ENCODE assay signal across 18 cellular contexts in the genomic region with DNA sequence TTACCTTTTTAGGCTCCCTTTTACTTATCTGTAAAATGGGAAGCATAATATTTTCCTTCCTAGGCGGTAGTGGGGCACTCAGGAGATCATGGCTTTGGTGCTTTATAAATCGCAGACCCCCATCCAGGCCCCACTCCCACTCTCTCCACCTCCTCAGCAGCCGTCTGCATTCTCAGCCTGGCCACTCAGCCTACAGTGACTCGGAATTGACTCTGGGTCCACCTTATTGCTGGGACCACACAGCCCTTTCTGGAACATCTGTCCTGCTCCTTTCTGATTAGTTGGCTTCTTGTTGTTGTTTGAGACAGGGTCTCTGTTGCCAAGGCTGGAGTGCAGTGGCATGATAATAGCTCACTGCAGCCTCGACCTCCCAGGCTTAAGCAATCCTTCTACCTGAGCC.
DNase-seq lines count a peak whose midpoint lies in the region; ATAC-seq and TF ChIP-seq lines count a peak whose summit lies in the region.
"Had no signal": no experiment of that assay in that cellular context is flagged by ENCODE, and none has a peak within 500 bp of the region (broad histone marks: within the 10 kb centered on the region; RNA-seq: fewer than 3 reads in every experiment).

No MANE protein-coding gene starts in this region.

- no peak for DNase-seq in activated T-cell treated with anti-CD3 and anti-CD28 coated beads, Interleukin-2, amount 50 U/mL, for 72 hours
- no peak for DNase-seq in activated T-cell treated with anti-CD3 and anti-CD28 coated beads, Interleukin-2, amount 50 U/mL, for 24 hours
- peak; percentile 39 for DNase-seq in endodermal cell
- DNase-seq in neuronal stem cell (ENCODE audit: low spot score): no peak
- DNase-seq in upper lobe of right lung: no peak
- DNase-seq: Caco-2; CD4-positive, CD25-positive, alpha-beta regulatory T cell; CD8-positive, alpha-beta T cell; DMS153; DND-41; GM23248; H7 had no signal

- no peak overlapping the region for H4K8ac ChIP-seq in neuronal stem cell (ENCODE audit: low read depth, low read length)

- no peak overlapping the region for H3K9ac ChIP-seq in endodermal cell (ENCODE audit: extremely low read depth, low read length, poor library complexity, severe bottlenecking)
- no peak overlapping the region for H3K9ac ChIP-seq in neuronal stem cell (ENCODE audit: low read depth, low read length, poor library complexity)
- H3K9ac ChIP-seq: BLaER1, GM23248 had no signal

- intact Hi-C loops in upper lobe of right lung (cut with DNase I): no loop called here

- no peaks in the 10 kb centered on the region for H3K36me3 Mint-ChIP-seq in activated T-cell treated with anti-CD3 and anti-CD28 coated beads, Interleukin-2, amount 50 U/mL, for 72 hours (ENCODE audit: insufficient read depth in 2 of 2)
- H3K36me3 Mint-ChIP-seq in activated T-cell treated with anti-CD3 and anti-CD28 coated beads, Interleukin-2, amount 50 U/mL, for 24 hours (ENCODE audit: low read depth): no peaks in the 10 kb centered on the region
- no peaks in the 10 kb centered on the region for H3K36me3 Mint-ChIP-seq in endodermal cell (ENCODE audit: low read depth)
- H3K36me3 Mint-ChIP-seq: CD4-positive, CD25-positive, alpha-beta regulatory T cell; CD8-positive, alpha-beta T cell had no signal

- H3K36me3 ChIP-seq in endodermal cell (ENCODE audit: control insufficient read depth, insufficient read depth, low read length): no peaks in the 10 kb centered on the region
- no peaks in the 10 kb centered on the region for H3K36me3 ChIP-seq in neuronal stem cell (replicated peaks in 1 of 2; ENCODE audit: control insufficient read depth in 2 of 2, insufficient read depth in 2 of 2, low read length in 2 of 2)
- no peaks in the 10 kb centered on the region for H3K36me3 ChIP-seq in upper lobe of right lung
- H3K36me3 ChIP-seq: BLaER1 had no signal

- no peak overlapping the region for H3K4me2 ChIP-seq in neuronal stem cell (ENCODE audit: insufficient read depth, low read length, poor library complexity, severe bottlenecking)
- H3K4me2 ChIP-seq: BLaER1 had no signal

- no peak overlapping the region for H3K4me3 ChIP-seq in endodermal cell (ENCODE audit: low read length)
- H3K4me3 ChIP-seq in neuronal stem cell (ENCODE audit: low read length in 2 of 2): no peak overlapping the region
- no peak overlapping the region for H3K4me3 ChIP-seq in upper lobe of right lung
- H3K4me3 ChIP-seq: BLaER1, GM23248 had no signal

- H3K4ac ChIP-seq in neuronal stem cell (ENCODE audit: low read length): no peak overlapping the region

- no peak overlapping the region for H4K91ac ChIP-seq in neuronal stem cell (ENCODE audit: low read depth, low read length, poor library complexity)

- H3K4me1 Mint-ChIP-seq in activated T-cell treated with anti-CD3 and anti-CD28 coated beads, Interleukin-2, amount 50 U/mL, for 72 hours (ENCODE audit: low read depth): no peaks in the 10 kb centered on the region
- no peaks in the 10 kb centered on the region for H3K4me1 Mint-ChIP-seq in activated T-cell treated with anti-CD3 and anti-CD28 coated beads, Interleukin-2, amount 50 U/mL, for 24 hours (ENCODE audit: low read depth)
- peaks cover 20% of the 10 kb centered on the region for H3K4me1 Mint-ChIP-seq in endodermal cell
- H3K4me1 Mint-ChIP-seq: B cell; CD4-positive, CD25-positive, alpha-beta regulatory T cell had no signal

- no peak overlapping the region for H2BK5ac ChIP-seq in neuronal stem cell (ENCODE audit: low read length)

- no peak overlapping the region for H3K23ac ChIP-seq in neuronal stem cell (ENCODE audit: low read depth, low read length, poor library complexity)

- H2BK12ac ChIP-seq in neuronal stem cell (ENCODE audit: low read length): no peak overlapping the region

- H3K27ac Mint-ChIP-seq in activated T-cell treated with anti-CD3 and anti-CD28 coated beads, Interleukin-2, amount 50 U/mL, for 72 hours: peak overlapping the region; percentile 58
- no peak overlapping the region for H3K27ac Mint-ChIP-seq in activated T-cell treated with anti-CD3 and anti-CD28 coated beads, Interleukin-2, amount 50 U/mL, for 24 hours
- no peak overlapping the region for H3K27ac Mint-ChIP-seq in endodermal cell
- H3K27ac Mint-ChIP-seq: B cell; CD4-positive, CD25-positive, alpha-beta regulatory T cell; CD8-positive, alpha-beta T cell had no signal

- ATAC-seq in activated T-cell treated with anti-CD3 and anti-CD28 coated beads, Interleukin-2, amount 50 U/mL, for 72 hours (replicated peaks in 1 of 2): no peak
- no peak for ATAC-seq in GM18873 (IDR thresholded peaks at IDR 0.05; ENCODE audit: low FRiP score, unreplicated experiment)
- no peak for ATAC-seq in upper lobe of right lung
- ATAC-seq: CD8-positive, alpha-beta T cell; HCT116 had no signal

- H2AFZ ChIP-seq in neuronal stem cell (ENCODE audit: low read length): no peak overlapping the region
- H2AFZ ChIP-seq: GM23248 had no signal

- WGBS in endodermal cell (ENCODE audit: insufficient coverage in 1 of 2, insufficient read length in 1 of 2), 2 experiments: 90% methylated on average over 4 to 5 of the region's 5 CpGs
- no CpG with 5 or more reads among the region's 5 CpGs for WGBS in neuronal stem cell (ENCODE audit: extremely low coverage in 2 of 2, insufficient read length in 2 of 2, insufficient replicate concordance in 1 of 2), 2 donors

- TF ChIP-seq CTCF in endodermal cell (conservative IDR thresholded peaks at IDR 0.05) (no peak), upper lobe of right lung (IDR thresholded peaks at IDR 0.05) (no peak)

- H3K9me3 Mint-ChIP-seq in activated T-cell treated with anti-CD3 and anti-CD28 coated beads, Interleukin-2, amount 50 U/mL, for 72 hours: no peaks in the 10 kb centered on the region
- H3K9me3 Mint-ChIP-seq in activated T-cell treated with anti-CD3 and anti-CD28 coated beads, Interleukin-2, amount 50 U/mL, for 24 hours: no peaks in the 10 kb centered on the region
- H3K9me3 Mint-ChIP-seq in endodermal cell: peaks cover 8% of the 10 kb centered on the region
- H3K9me3 Mint-ChIP-seq: CD4-positive, CD25-positive, alpha-beta regulatory T cell; CD8-positive, alpha-beta T cell had no signal

- no peak overlapping the region for H3K4me3 Mint-ChIP-seq in activated T-cell treated with anti-CD3 and anti-CD28 coated beads, Interleukin-2, amount 50 U/mL, for 72 hours
- no peak overlapping the region for H3K4me3 Mint-ChIP-seq in activated T-cell treated with anti-CD3 and anti-CD28 coated beads, Interleukin-2, amount 50 U/mL, for 24 hours
- no peak overlapping the region for H3K4me3 Mint-ChIP-seq in endodermal cell
- H3K4me3 Mint-ChIP-seq: B cell; CD4-positive, CD25-positive, alpha-beta regulatory T cell; CD8-positive, alpha-beta T cell had no signal

- H3K27me3 Mint-ChIP-seq in activated T-cell treated with anti-CD3 and anti-CD28 coated beads, Interleukin-2, amount 50 U/mL, for 72 hours (ENCODE audit: low read depth): peaks cover 7% of the 10 kb centered on the region
- peaks cover 7% of the 10 kb centered on the region for H3K27me3 Mint-ChIP-seq in activated T-cell treated with anti-CD3 and anti-CD28 coated beads, Interleukin-2, amount 50 U/mL, for 24 hours
- H3K27me3 Mint-ChIP-seq in endodermal cell (ENCODE audit: insufficient read depth): peaks cover 92% of the 10 kb centered on the region

- H2AK5ac ChIP-seq in neuronal stem cell (ENCODE audit: low read depth, low read length): peak overlapping the region; percentile 5

- peaks cover 95% of the 10 kb centered on the region for H3K27me3 ChIP-seq in endodermal cell (ENCODE audit: control insufficient read depth, insufficient read depth, low read length, poor library complexity, severe bottlenecking)
- H3K27me3 ChIP-seq in neuronal stem cell (ENCODE audit: control insufficient read depth in 3 of 3, insufficient read depth in 3 of 3, low read depth in 1 of 3, low read length in 3 of 3): peaks cover 0 to 68% (median 0%) of the 10 kb centered on the region in 3 experiments
- no peaks in the 10 kb centered on the region for H3K27me3 ChIP-seq in upper lobe of right lung
- H3K27me3 ChIP-seq: BLaER1 had no signal

- H3K27ac ChIP-seq in endodermal cell (ENCODE audit: low read depth, low read length) (no peak overlapping the region), neuronal stem cell (replicated peaks; ENCODE audit: low read length) (no peak overlapping the region), upper lobe of right lung (no peak overlapping the region)
- H3K27ac ChIP-seq: 22Rv1, BLaER1, C4-2B, GM23248 had no signal

- H3K79me1 ChIP-seq in neuronal stem cell (ENCODE audit: low read depth, low read length): no peaks in the 10 kb centered on the region

- no peak overlapping the region for H3K18ac ChIP-seq in neuronal stem cell (ENCODE audit: low read length)

- no peak overlapping the region for H3K14ac ChIP-seq in neuronal stem cell (ENCODE audit: low read length)

- H2BK120ac ChIP-seq in neuronal stem cell (ENCODE audit: low read depth, low read length): no peak overlapping the region

- no peaks in the 10 kb centered on the region for H3K9me3 ChIP-seq in endodermal cell (ENCODE audit: control insufficient read depth, low read length)
- peaks cover 0 to 3% of the 10 kb centered on the region in 2 donors for H3K9me3 ChIP-seq in neuronal stem cell (replicated peaks in 1 of 2; ENCODE audit: control insufficient read depth in 2 of 2, insufficient read depth in 1 of 2, low read depth in 1 of 2, low read length in 2 of 2)
- H3K9me3 ChIP-seq in upper lobe of right lung: no peaks in the 10 kb centered on the region
- H3K9me3 ChIP-seq: BLaER1, Caco-2 had no signal

- H2BK15ac ChIP-seq in neuronal stem cell (ENCODE audit: low read length): no peak overlapping the region

- H3K4me1 ChIP-seq in endodermal cell (ENCODE audit: control insufficient read depth, insufficient read depth, low read length) (peaks cover 5% of the 10 kb centered on the region), neuronal stem cell (ENCODE audit: control insufficient read depth in 2 of 2, insufficient read depth in 1 of 2, low read depth in 1 of 2, low read length in 2 of 2) (peaks cover 14 to 40% of the 10 kb centered on the region in 2 donors), upper lobe of right lung (no peaks in the 10 kb centered on the region)
